ENCODE assay signal across 31 cellular contexts in the genomic region with DNA sequence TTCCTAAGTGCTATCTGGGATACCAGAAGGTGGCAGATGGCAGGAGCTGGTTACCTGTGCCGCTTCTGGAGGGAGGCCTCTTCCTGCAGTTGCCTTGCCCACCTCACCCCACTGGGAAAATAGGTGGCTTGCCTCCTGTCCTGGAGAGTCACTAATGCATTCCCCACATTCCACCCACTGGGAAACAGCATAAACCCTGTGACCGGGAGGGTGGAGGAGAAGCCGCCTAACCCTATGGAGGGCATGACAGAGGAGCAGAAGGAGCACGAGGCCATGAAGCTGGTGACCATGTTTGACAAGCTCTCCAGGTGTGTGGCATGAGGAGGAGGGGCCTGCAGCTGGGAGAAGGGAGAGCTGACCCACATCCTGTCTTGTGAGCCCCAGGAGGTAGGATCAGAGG. TPM values are rescaled to one million over a fixed set of nuclear protein-coding genes. Genes with fewer than 3 reads are reported as not detected.
DNase-seq lines count a peak whose midpoint lies in the region; ATAC-seq, FAIRE-seq and TF ChIP-seq lines count a peak whose summit lies in the region.
"Had no signal": no experiment of that assay in that cellular context is flagged by ENCODE, and none has a peak within 500 bp of the region (broad histone marks: within the 10 kb centered on the region; RNA-seq: fewer than 3 reads in every experiment).

No MANE protein-coding gene starts in this region.

- H3K9ac ChIP-seq in kidney (ENCODE audit: low read length in 2 of 2), result no peak overlapping the region
- H3K9ac ChIP-seq: BLaER1 had no signal

- H3K27ac ChIP-seq in KOPT-K1 (ENCODE audit: low read depth, low read length, poor library complexity, severe bottlenecking) (peak overlapping the region; percentile 4), kidney (ENCODE audit: low read depth in 2 of 2, low read length in 2 of 2) (no peak overlapping the region)
- H3K27ac ChIP-seq in CD4-positive, alpha-beta T cell (ENCODE audit: low read depth, low read length), result no peak overlapping the region
- H3K27ac ChIP-seq: BLaER1, body of pancreas, left lung, upper lobe of right lung had no signal

- H3K4me1 ChIP-seq in kidney (ENCODE audit: control insufficient read depth in 1 of 2, insufficient read depth in 1 of 2, low read depth in 1 of 2, low read length in 2 of 2), result peaks cover 6 to 23% of the 10 kb centered on the region in 2 donors

- no peak for TF ChIP-seq CTCF in kidney (IDR thresholded peaks at IDR 0.05; ENCODE audit: borderline replicate concordance, extremely low read depth, insufficient read depth)
- TF ChIP-seq CTCF in CD4-positive, alpha-beta T cell (IDR thresholded peaks at IDR 0.05), result no peak

- H3K4me3 ChIP-seq in kidney (ENCODE audit: low read length in 2 of 2), result no peak overlapping the region
- H3K4me3 ChIP-seq: BLaER1, body of pancreas, dorsolateral prefrontal cortex, left lung, upper lobe of right lung had no signal

- H3K27me3 Mint-ChIP-seq in CD4-positive, alpha-beta T cell, result no peaks in the 10 kb centered on the region
- H3K27me3 Mint-ChIP-seq in T-cell, result no peaks in the 10 kb centered on the region
- H3K27me3 Mint-ChIP-seq: T-helper 17 cell had no signal

- H3K27ac Mint-ChIP-seq in activated naive CD4-positive, alpha-beta T cell treated with anti-CD3 and anti-CD28 coated beads, Interleukin-2, amount 50 U/mL, for 72 hours, result peak overlapping the region; percentile 44 to 99
- peak overlapping the region; percentile 63 for H3K27ac Mint-ChIP-seq in stimulated activated effector memory CD8-positive, alpha-beta T cell treated with anti-CD3 and anti-CD28 coated beads, Interleukin-12 subunit alpha, Interleukin-12 subunit beta, amount 100 ng/mL, for 72 hours
- H3K27ac Mint-ChIP-seq in CD4-positive, alpha-beta T cell, result no peak overlapping the region
- no peak overlapping the region for H3K27ac Mint-ChIP-seq in T-cell
- H3K27ac Mint-ChIP-seq: activated T-cell treated with anti-CD3 and anti-CD28 coated beads, Interleukin-2, amount 50 U/mL, for 72 hours; T-helper 17 cell had no signal

- no peak overlapping the region for H3K4me3 Mint-ChIP-seq in stimulated activated effector memory CD8-positive, alpha-beta T cell treated with anti-CD3 and anti-CD28 coated beads, Interleukin-12 subunit alpha, Interleukin-12 subunit beta, amount 100 ng/mL, for 72 hours
- no peak overlapping the region for H3K4me3 Mint-ChIP-seq in CD4-positive, alpha-beta T cell
- H3K4me3 Mint-ChIP-seq in T-cell, result no peak overlapping the region
- H3K4me3 Mint-ChIP-seq: activated T-cell treated with anti-CD3 and anti-CD28 coated beads, Interleukin-2, amount 50 U/mL, for 72 hours; T-helper 17 cell had no signal

- no peak for ATAC-seq in activated naive CD4-positive, alpha-beta T cell treated with anti-CD3 and anti-CD28 coated beads, Interleukin-2, amount 50 U/mL, for 72 hours
- ATAC-seq in stimulated activated effector memory CD8-positive, alpha-beta T cell treated with anti-CD3 and anti-CD28 coated beads, Interleukin-12 subunit alpha, Interleukin-12 subunit beta, amount 100 ng/mL, for 72 hours, result no peak
- ATAC-seq in GM18909 (IDR thresholded peaks at IDR 0.05; ENCODE audit: poor library complexity, unreplicated experiment) (no peak), T-cell (replicated peaks in 1 of 4) (no peak)
- no peak for ATAC-seq in CD4-positive, alpha-beta T cell (ENCODE audit: poor library complexity)
- ATAC-seq: activated CD4-positive, CD25-positive, alpha-beta regulatory T cell treated with anti-CD3 and anti-CD28 coated beads, Interleukin-2, amount 50 U/mL, for 24 hours; activated T-cell treated with anti-CD3 and anti-CD28 coated beads, Interleukin-2, amount 50 U/mL, for 72 hours; body of pancreas; left lung; T-helper 17 cell; upper lobe of right lung had no signal

- H3K9me3 ChIP-seq in KOPT-K1 (ENCODE audit: insufficient read depth, low read length, poor library complexity, severe bottlenecking) (no peaks in the 10 kb centered on the region), kidney (ENCODE audit: control insufficient read depth in 1 of 2, low read length in 2 of 2) (no peaks in the 10 kb centered on the region)
- no peaks in the 10 kb centered on the region for H3K9me3 ChIP-seq in CD4-positive, alpha-beta T cell (ENCODE audit: control insufficient read depth, low read length)
- H3K9me3 ChIP-seq: BLaER1, body of pancreas, left lung, upper lobe of right lung had no signal

- intact Hi-C loops in kidney (cut with DNase I), result no loop called here
- intact Hi-C loops in CD4-positive, alpha-beta T cell (cut with DNase I, micrococcal nuclease), result loop anchor here in 1 of 2 experiments (10.0 kb wide), 1 partner anchor 1532 kb away; no protein-coding TSS in a partner anchor

- CTCF ChIA-PET in CD4-positive, alpha-beta T cell (lab: Charles Lee), result no interaction called here
- CTCF ChIA-PET in T-cell (lab: Charles Lee), result no interaction called here

- no peaks in the 10 kb centered on the region for H3K27me3 ChIP-seq in CD4-positive, alpha-beta T cell (ENCODE audit: control insufficient read depth, insufficient read depth, low read length)
- H3K27me3 ChIP-seq: BLaER1, body of pancreas, dorsolateral prefrontal cortex, left lung, upper lobe of right lung had no signal

- H3K36me3 Mint-ChIP-seq in activated naive CD4-positive, alpha-beta T cell treated with anti-CD3 and anti-CD28 coated beads, Interleukin-2, amount 50 U/mL, for 72 hours, result peaks cover 28% of the 10 kb centered on the region in 2 donors
- peaks cover 84% of the 10 kb centered on the region for H3K36me3 Mint-ChIP-seq in stimulated activated effector memory CD8-positive, alpha-beta T cell treated with anti-CD3 and anti-CD28 coated beads, Interleukin-12 subunit alpha, Interleukin-12 subunit beta, amount 100 ng/mL, for 72 hours
- H3K36me3 Mint-ChIP-seq in CD4-positive, alpha-beta T cell (ENCODE audit: low read depth), result peaks cover 81% of the 10 kb centered on the region
- peaks cover 27% of the 10 kb centered on the region for H3K36me3 Mint-ChIP-seq in T-cell

- no peak for FAIRE-seq in kidney (lab: Jason Lieb, UNC)
- FAIRE-seq: endothelial cell of umbilical vein, HTR-8/SVneo had no signal

- H3K4me1 Mint-ChIP-seq in stimulated activated effector memory CD8-positive, alpha-beta T cell treated with anti-CD3 and anti-CD28 coated beads, Interleukin-12 subunit alpha, Interleukin-12 subunit beta, amount 100 ng/mL, for 72 hours, result peaks cover 40% of the 10 kb centered on the region
- H3K4me1 Mint-ChIP-seq in CD4-positive, alpha-beta T cell (ENCODE audit: low read depth), result peaks cover 14% of the 10 kb centered on the region
- H3K4me1 Mint-ChIP-seq in T-cell, result peaks cover 14 to 31% (median 21%) of the 10 kb centered on the region in 3 donors

- POLR2A ChIA-PET in CD4-positive, alpha-beta T cell (lab: Charles Lee), result no interaction called here
- POLR2A ChIA-PET in T-cell (lab: Charles Lee), result no interaction called here

- DNase-seq in activated naive CD4-positive, alpha-beta T cell treated with anti-CD3 and anti-CD28 coated beads, Interleukin-2, amount 50 U/mL, for 72 hours (ENCODE audit: low spot score in 2 of 2), result no peak
- no peak for DNase-seq in activated naive CD4-positive, alpha-beta T cell (lab: John Stamatoyannopoulos, UW)
- peak; percentile 31 for DNase-seq in kidney
- no peak for DNase-seq in stimulated activated effector memory CD8-positive, alpha-beta T cell treated with anti-CD3 and anti-CD28 coated beads, Interleukin-12 subunit alpha, Interleukin-12 subunit beta, amount 100 ng/mL, for 72 hours (ENCODE audit: low spot score in 2 of 2)
- DNase-seq in CD4-positive, alpha-beta T cell, result no peak
- no peak for DNase-seq in T-cell
- DNase-seq: activated T-cell treated with anti-CD3 and anti-CD28 coated beads, Interleukin-2, amount 50 U/mL, for 72 hours; body of pancreas; H7; KG1; left lung; mesenchymal stem cell; NCI-H1417 treated with DMSO at 0.1 percent for 48 hours; NCI-H2081; NCI-H226; NCI-H69; occipital lobe; stimulated activated CD8-positive, alpha-beta memory T cell treated with anti-CD3 and anti-CD28 coated beads, Interleukin-4, amount 100 ng/mL, for 48 hours; T-helper 17 cell had no signal

- no peaks in the 10 kb centered on the region for H3K9me3 Mint-ChIP-seq in activated naive CD4-positive, alpha-beta T cell treated with anti-CD3 and anti-CD28 coated beads, Interleukin-2, amount 50 U/mL, for 72 hours
- no peaks in the 10 kb centered on the region for H3K9me3 Mint-ChIP-seq in stimulated activated effector memory CD8-positive, alpha-beta T cell treated with anti-CD3 and anti-CD28 coated beads, Interleukin-12 subunit alpha, Interleukin-12 subunit beta, amount 100 ng/mL, for 72 hours
- H3K9me3 Mint-ChIP-seq in CD4-positive, alpha-beta T cell, result no peaks in the 10 kb centered on the region
- H3K9me3 Mint-ChIP-seq in T-cell, result no peaks in the 10 kb centered on the region
- H3K9me3 Mint-ChIP-seq: activated T-cell treated with anti-CD3 and anti-CD28 coated beads, Interleukin-2, amount 50 U/mL, for 72 hours had no signal

- peaks cover 74% of the 10 kb centered on the region for H3K36me3 ChIP-seq in KOPT-K1 (ENCODE audit: insufficient read depth, low read length)
- peaks cover 42 to 53% of the 10 kb centered on the region in 2 donors for H3K36me3 ChIP-seq in kidney (ENCODE audit: control insufficient read depth in 1 of 2, insufficient read depth in 2 of 2, low read length in 2 of 2)

RNA-seq across cellular contexts. Expression of a gene that starts 5.6 kb away (rescaled TPM):
- 100 to 1,000 TPM; 110 to 179 TPM for total RNA-seq in activated naive CD4-positive, alpha-beta T cell treated with anti-CD3 and anti-CD28 coated beads, Interleukin-2, amount 50 U/mL, for 72 hours
- total RNA-seq in kidney, result 92.1 TPM
- polyA plus RNA-seq in kidney (ENCODE audit: insufficient read depth, low read depth, low replicate concordance), result 52.3 TPM
- 100 to 1,000 TPM in 1 of 2 experiments, 10 to 100 TPM in 1; 99.6 to 104 TPM for total RNA-seq in CD4-positive, alpha-beta T cell
- total RNA-seq in T-cell, result 100 to 1,000 TPM in 4 of 5 donors, 10 to 100 TPM in 1; 87.4 to 151 (median 117) TPM

RNA-seq across cellular contexts. Expression of a gene that starts 5.9 kb away (rescaled TPM):
- 10 to 100 TPM; 53.3 to 81.6 TPM for total RNA-seq in activated naive CD4-positive, alpha-beta T cell treated with anti-CD3 and anti-CD28 coated beads, Interleukin-2, amount 50 U/mL, for 72 hours
- total RNA-seq in kidney (56.5 TPM), T-cell (100 to 1,000 TPM in 3 of 5 donors, 10 to 100 TPM in 2; 68.4 to 106 (median 102) TPM)
- polyA plus RNA-seq in kidney (ENCODE audit: insufficient read depth, low read depth, low replicate concordance), result 43.9 TPM
- total RNA-seq in CD4-positive, alpha-beta T cell, result 10 to 100 TPM; 69.5 to 72.7 TPM

RNA-seq across cellular contexts. Expression of a gene that starts 20.2 kb away (rescaled TPM):
- total RNA-seq in activated naive CD4-positive, alpha-beta T cell treated with anti-CD3 and anti-CD28 coated beads, Interleukin-2, amount 50 U/mL, for 72 hours, result under 1 TPM in 1 of 2 donors, not detected in 1; 0.64 TPM
- not detected for total RNA-seq in kidney
- not detected for polyA plus RNA-seq in kidney (ENCODE audit: insufficient read depth, low read depth, low replicate concordance)
- not detected for total RNA-seq in CD4-positive, alpha-beta T cell
- total RNA-seq in T-cell, result not detected
- total RNA-seq: activated T-cell treated with anti-CD3 and anti-CD28 coated beads, Interleukin-2, amount 50 U/mL, for 72 hours; body of pancreas; dorsolateral prefrontal cortex; endothelial cell of umbilical vein; G401; H7; left lung; occipital lobe; RPMI7951; skeletal muscle tissue; subcutaneous adipose tissue; T-helper 17 cell; upper lobe of right lung had no signal
- polyA plus RNA-seq: endothelial cell of umbilical vein had no signal

RNA-seq across cellular contexts. Expression of a gene that starts 23.0 kb away (rescaled TPM):
- 10 to 100 TPM; 11.7 to 38.7 TPM for total RNA-seq in activated naive CD4-positive, alpha-beta T cell treated with anti-CD3 and anti-CD28 coated beads, Interleukin-2, amount 50 U/mL, for 72 hours
- total RNA-seq in kidney, result 28.3 TPM
- 28.7 TPM for polyA plus RNA-seq in kidney (ENCODE audit: insufficient read depth, low read depth, low replicate concordance)
- 10 to 100 TPM; 16.4 to 18.0 TPM for total RNA-seq in CD4-positive, alpha-beta T cell
- total RNA-seq in T-cell, result 10 to 100 TPM; 22.0 to 33.0 (median 26.3) TPM

RNA-seq across cellular contexts. Expression of a gene that starts 23.7 kb away (rescaled TPM):
- 100 to 1,000 TPM; 196 to 273 TPM for total RNA-seq in activated naive CD4-positive, alpha-beta T cell treated with anti-CD3 and anti-CD28 coated beads, Interleukin-2, amount 50 U/mL, for 72 hours
- total RNA-seq in kidney, result 87.7 TPM
- 115 TPM for polyA plus RNA-seq in kidney (ENCODE audit: insufficient read depth, low read depth, low replicate concordance)
- 10 to 100 TPM; 56.9 to 57.8 TPM for total RNA-seq in CD4-positive, alpha-beta T cell
- total RNA-seq in T-cell, result 100 to 1,000 TPM in 4 of 5 donors, 10 to 100 TPM in 1; 74.0 to 115 (median 108) TPM

Comparison
In these comparisons a context has a peak if more than half of its experiments do, and no peak if none do; other contexts are left out.
1. H3K27ac Mint-ChIP-seq: peak in activated naive CD4-positive, alpha-beta T cell treated with anti-CD3 and anti-CD28 coated beads, Interleukin-2, amount 50 U/mL, for 72 hours (2 of 2) and stimulated activated effector memory CD8-positive, alpha-beta T cell treated with anti-CD3 and anti-CD28 coated beads, Interleukin-12 subunit alpha, Interleukin-12 subunit beta, amount 100 ng/mL, for 72 hours (single experiment); none in CD4-positive, alpha-beta T cell (single experiment) and T-cell (0 of 2).